In the genomic region with DNA sequence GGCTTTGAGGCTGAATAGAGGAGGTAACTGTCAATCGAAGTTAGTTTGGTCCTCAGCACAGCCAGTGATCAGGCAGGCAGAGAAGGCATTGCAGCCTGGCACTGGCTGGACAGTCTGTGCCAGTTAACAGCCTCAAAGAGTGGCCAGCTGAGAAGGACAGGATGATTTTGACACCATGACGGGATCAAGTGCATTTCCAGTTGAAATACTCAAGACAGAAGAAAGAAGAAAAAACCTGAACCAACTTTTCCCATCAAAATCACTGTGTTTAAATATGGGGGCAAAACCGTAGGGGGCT, we compare ENCODE assay signal across 2 cellular contexts.
TF ChIP-seq lines count a peak whose summit lies in the region.

No MANE protein-coding gene starts in this region.

TF ChIP-seq in SK-N-SH treated with all-trans-retinoic acid at 6 μM for 48 hours, 23 proteins besides CTCF, POLR2A, EP300 and RAD21 (continued from another document):
- TF ChIP-seq, protein P1, sequence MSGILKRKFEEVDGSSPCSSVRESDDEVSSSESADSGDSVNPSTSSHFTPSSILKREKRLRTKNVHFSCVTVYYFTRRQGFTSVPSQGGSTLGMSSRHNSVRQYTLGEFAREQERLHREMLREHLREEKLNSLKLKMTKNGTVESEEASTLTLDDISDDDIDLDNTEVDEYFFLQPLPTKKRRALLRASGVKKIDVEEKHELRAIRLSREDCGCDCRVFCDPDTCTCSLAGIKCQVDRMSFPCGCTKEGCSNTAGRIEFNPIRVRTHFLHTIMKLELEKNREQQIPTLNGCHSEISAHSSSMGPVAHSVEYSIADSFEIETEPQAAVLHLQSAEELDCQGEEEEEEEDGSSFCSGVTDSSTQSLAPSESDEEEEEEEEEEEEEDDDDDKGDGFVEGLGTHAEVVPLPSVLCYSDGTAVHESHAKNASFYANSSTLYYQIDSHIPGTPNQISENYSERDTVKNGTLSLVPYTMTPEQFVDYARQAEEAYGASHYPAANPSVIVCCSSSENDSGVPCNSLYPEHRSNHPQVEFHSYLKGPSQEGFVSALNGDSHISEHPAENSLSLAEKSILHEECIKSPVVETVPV (CRISPR knock-in tag; IDR thresholded peaks at IDR 0.05) = no peak
- TF ChIP-seq ZNF8 (CRISPR knock-in tag; IDR thresholded peaks at IDR 0.05) = no peak
- TF ChIP-seq, protein P2, sequence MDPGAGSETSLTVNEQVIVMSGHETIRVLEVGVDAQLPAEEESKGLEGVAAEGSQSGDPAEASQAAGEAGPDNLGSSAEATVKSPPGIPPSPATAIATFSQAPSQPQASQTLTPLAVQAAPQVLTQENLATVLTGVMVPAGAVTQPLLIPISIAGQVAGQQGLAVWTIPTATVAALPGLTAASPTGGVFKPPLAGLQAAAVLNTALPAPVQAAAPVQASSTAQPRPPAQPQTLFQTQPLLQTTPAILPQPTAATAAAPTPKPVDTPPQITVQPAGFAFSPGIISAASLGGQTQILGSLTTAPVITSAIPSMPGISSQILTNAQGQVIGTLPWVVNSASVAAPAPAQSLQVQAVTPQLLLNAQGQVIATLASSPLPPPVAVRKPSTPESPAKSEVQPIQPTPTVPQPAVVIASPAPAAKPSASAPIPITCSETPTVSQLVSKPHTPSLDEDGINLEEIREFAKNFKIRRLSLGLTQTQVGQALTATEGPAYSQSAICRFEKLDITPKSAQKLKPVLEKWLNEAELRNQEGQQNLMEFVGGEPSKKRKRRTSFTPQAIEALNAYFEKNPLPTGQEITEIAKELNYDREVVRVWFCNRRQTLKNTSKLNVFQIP (CRISPR knock-in tag; IDR thresholded peaks at IDR 0.05; ENCODE audit: borderline replicate concordance, low read depth) = no peak
- TF ChIP-seq, protein P3, sequence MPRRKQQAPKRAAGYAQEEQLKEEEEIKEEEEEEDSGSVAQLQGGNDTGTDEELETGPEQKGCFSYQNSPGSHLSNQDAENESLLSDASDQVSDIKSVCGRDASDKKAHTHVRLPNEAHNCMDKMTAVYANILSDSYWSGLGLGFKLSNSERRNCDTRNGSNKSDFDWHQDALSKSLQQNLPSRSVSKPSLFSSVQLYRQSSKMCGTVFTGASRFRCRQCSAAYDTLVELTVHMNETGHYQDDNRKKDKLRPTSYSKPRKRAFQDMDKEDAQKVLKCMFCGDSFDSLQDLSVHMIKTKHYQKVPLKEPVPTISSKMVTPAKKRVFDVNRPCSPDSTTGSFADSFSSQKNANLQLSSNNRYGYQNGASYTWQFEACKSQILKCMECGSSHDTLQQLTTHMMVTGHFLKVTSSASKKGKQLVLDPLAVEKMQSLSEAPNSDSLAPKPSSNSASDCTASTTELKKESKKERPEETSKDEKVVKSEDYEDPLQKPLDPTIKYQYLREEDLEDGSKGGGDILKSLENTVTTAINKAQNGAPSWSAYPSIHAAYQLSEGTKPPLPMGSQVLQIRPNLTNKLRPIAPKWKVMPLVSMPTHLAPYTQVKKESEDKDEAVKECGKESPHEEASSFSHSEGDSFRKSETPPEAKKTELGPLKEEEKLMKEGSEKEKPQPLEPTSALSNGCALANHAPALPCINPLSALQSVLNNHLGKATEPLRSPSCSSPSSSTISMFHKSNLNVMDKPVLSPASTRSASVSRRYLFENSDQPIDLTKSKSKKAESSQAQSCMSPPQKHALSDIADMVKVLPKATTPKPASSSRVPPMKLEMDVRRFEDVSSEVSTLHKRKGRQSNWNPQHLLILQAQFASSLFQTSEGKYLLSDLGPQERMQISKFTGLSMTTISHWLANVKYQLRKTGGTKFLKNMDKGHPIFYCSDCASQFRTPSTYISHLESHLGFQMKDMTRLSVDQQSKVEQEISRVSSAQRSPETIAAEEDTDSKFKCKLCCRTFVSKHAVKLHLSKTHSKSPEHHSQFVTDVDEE (CRISPR knock-in tag; IDR thresholded peaks at IDR 0.05) = no peak

TF ChIP-seq in SK-N-SH, 30 proteins besides CTCF, POLR2A, EP300 and RAD21 (continued from another document):
- TF ChIP-seq, protein P4, sequence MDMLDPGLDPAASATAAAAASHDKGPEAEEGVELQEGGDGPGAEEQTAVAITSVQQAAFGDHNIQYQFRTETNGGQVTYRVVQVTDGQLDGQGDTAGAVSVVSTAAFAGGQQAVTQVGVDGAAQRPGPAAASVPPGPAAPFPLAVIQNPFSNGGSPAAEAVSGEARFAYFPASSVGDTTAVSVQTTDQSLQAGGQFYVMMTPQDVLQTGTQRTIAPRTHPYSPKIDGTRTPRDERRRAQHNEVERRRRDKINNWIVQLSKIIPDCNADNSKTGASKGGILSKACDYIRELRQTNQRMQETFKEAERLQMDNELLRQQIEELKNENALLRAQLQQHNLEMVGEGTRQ (IDR thresholded peaks at IDR 0.05; ENCODE audit: borderline replicate concordance, low read depth, low read length) = no peak
- no peak for TF ChIP-seq RXRA (IDR thresholded peaks at IDR 0.05; ENCODE audit: borderline replicate concordance, low read depth)
- TF ChIP-seq SIN3A (IDR thresholded peaks at IDR 0.05; ENCODE audit: borderline replicate concordance, low read depth, low read length) = no peak
- TF ChIP-seq GATA2 (CRISPR knock-in tag; IDR thresholded peaks at IDR 0.05) = no peak
